In the genomic region with DNA sequence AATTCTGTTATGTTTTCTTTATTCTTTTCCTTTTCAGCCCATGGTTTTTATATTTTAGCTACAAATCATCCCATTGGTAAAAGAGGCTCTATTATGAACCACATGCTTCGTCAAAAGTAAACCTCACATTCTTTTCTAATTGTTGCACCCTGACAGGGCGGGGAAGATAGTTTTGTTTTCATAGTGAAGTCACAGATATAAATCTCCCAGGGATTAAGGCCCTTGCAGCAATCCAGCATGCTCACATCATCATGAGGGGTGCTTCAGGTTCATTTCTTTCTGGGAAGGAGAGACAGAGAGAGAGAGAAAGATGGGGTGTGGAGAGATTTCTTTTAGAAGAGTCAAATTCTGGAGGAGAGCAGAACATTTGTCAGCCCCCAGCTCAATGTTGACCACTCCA, we compare ENCODE assay signal across 13 cellular contexts.
DNase-seq lines count a peak whose midpoint lies in the region; TF ChIP-seq lines count a peak whose summit lies in the region.
"Had no signal": no experiment of that assay in that cellular context is flagged by ENCODE, and none has a peak within 500 bp of the region (broad histone marks: within the 10 kb centered on the region; RNA-seq: fewer than 3 reads in every experiment).

No MANE protein-coding gene starts in this region.

- no peaks in the 10 kb centered on the region for H3K79me2 ChIP-seq in osteoblast (ENCODE audit: insufficient read depth, low read length)

- H2AFZ ChIP-seq in osteoblast (ENCODE audit: low read length): no peak overlapping the region

- H3K36me3 ChIP-seq in Caco-2 (ENCODE audit: control insufficient read depth, insufficient read depth, low read length) (no peaks in the 10 kb centered on the region), osteoblast (ENCODE audit: insufficient read depth, low read length) (no peaks in the 10 kb centered on the region)

- H3K4me1 Mint-ChIP-seq in Caco-2 (ENCODE audit: low read depth, unreplicated experiment): peaks cover 59% of the 10 kb centered on the region

- H3K4me3 Mint-ChIP-seq in Caco-2 (ENCODE audit: unreplicated experiment): peak overlapping the region; percentile 30
- H3K4me3 Mint-ChIP-seq: activated naive CD8-positive, alpha-beta T cell treated with anti-CD3 and anti-CD28 coated beads, Interleukin-2, amount 50 U/mL, for 24 hours; CD4-positive, CD25-positive, alpha-beta regulatory T cell; natural killer cell treated with Interleukin-12 subunit alpha and Interleukin-12 subunit beta and Interleukin-15 and Interleukin-18, amount 100 ng/mL, for 72 hours; T-helper 2 cell treated with Interferon-gamma antibody and Interleukin-4, amounts not matched to agents 5 μg/mL and 100 μg/mL, for 36 hours had no signal

- DNase-seq in Caco-2: peak in 1 of 2 experiments; percentile 53
- peak; percentile 14 for DNase-seq in LoVo (ENCODE audit: low spot score)
- peak; percentile 74 for DNase-seq in epithelial cell of esophagus (ENCODE audit: low read depth)
- peak; percentile 69 for DNase-seq in osteoblast (ENCODE audit: insufficient read length, low spot score, missing footprints)
- no peak for DNase-seq in activated gamma-delta T cell (lab: John Stamatoyannopoulos, UW)
- DNase-seq in GM13976 (ENCODE audit: low spot score): no peak
- DNase-seq in cerebellar nuclear complex (lab: John Stamatoyannopoulos, UW): no peak
- DNase-seq in NCI-H748 (lab: John Stamatoyannopoulos, UW; ENCODE audit: unreplicated experiment): no peak
- DNase-seq: activated CD8-positive, alpha-beta memory T cell treated with anti-CD3 and anti-CD28 coated beads for 24 hours; activated naive CD8-positive, alpha-beta T cell treated with anti-CD3 and anti-CD28 coated beads, Interleukin-2, amount 50 U/mL, for 24 hours; CD4-positive, CD25-positive, alpha-beta regulatory T cell had no signal

- BruUV-seq in Caco-2 (replicated peaks; lab: Mats Ljungman, UMichigan): no TSS peak

- CTCF ChIA-PET in Caco-2 (lab: Charles Lee): interaction anchor here (1.1 kb wide), 1 partner anchor 58 kb away, joined by 3 read pairs; no protein-coding TSS in a partner anchor

- peaks cover 57% of the 10 kb centered on the region for H3K4me1 ChIP-seq in Caco-2
- H3K4me1 ChIP-seq in osteoblast (ENCODE audit: insufficient read depth, low read length): peaks cover 52% of the 10 kb centered on the region

- intact Hi-C loops in Caco-2 (cut with micrococcal nuclease; ENCODE audit: unreplicated experiment): loop anchor here (2.0 kb wide), 1 partner anchor 17 kb away; no protein-coding TSS in a partner anchor

- no peak for TF ChIP-seq CTCF in Caco-2 (IDR thresholded peaks at IDR 0.05; ENCODE audit: insufficient read depth in 1 of 2, low read depth in 1 of 2, low read length in 1 of 2, severe bottlenecking in 1 of 2, unreplicated experiment in 1 of 2)
- TF ChIP-seq CTCF in epithelial cell of esophagus (IDR thresholded peaks at IDR 0.05; ENCODE audit: insufficient read depth, low read depth, low read length, missing control alignments): no peak
- TF ChIP-seq CTCF in osteoblast (IDR thresholded peaks at IDR 0.05; ENCODE audit: extremely low read depth, low read depth, low read length): no peak
- TF ChIP-seq CTCF in GM13976 (IDR thresholded peaks at IDR 0.05; ENCODE audit: borderline replicate concordance, control extremely low read depth, extremely low read depth, insufficient read depth, missing control alignments): no peak

- in situ Hi-C loops in GM13976 (cut with MboI; ENCODE audit: low sequenced_read_pairs, unreplicated experiment): no loop called here

- H3K9me3 ChIP-seq in Caco-2 (no peaks in the 10 kb centered on the region), osteoblast (ENCODE audit: low read depth, low read length) (no peaks in the 10 kb centered on the region)

- H3K27ac ChIP-seq in osteoblast (ENCODE audit: low read depth, low read length): peak overlapping the region; percentile 94

- POLR2A ChIA-PET in Caco-2 (lab: Charles Lee): no interaction called here

- no peaks in the 10 kb centered on the region for H3K27me3 Mint-ChIP-seq in Caco-2 (ENCODE audit: insufficient read depth, unreplicated experiment)
- H3K27me3 Mint-ChIP-seq: activated naive CD8-positive, alpha-beta T cell treated with anti-CD3 and anti-CD28 coated beads, Interleukin-2, amount 50 U/mL, for 24 hours; CD4-positive, CD25-positive, alpha-beta regulatory T cell had no signal

- no peaks in the 10 kb centered on the region for H4K20me1 ChIP-seq in osteoblast (ENCODE audit: insufficient read depth, low read length)

- H3K36me3 Mint-ChIP-seq in Caco-2 (ENCODE audit: insufficient read depth, unreplicated experiment): peaks cover 6% of the 10 kb centered on the region
- H3K36me3 Mint-ChIP-seq: CD4-positive, CD25-positive, alpha-beta regulatory T cell; natural killer cell treated with Interleukin-12 subunit alpha and Interleukin-12 subunit beta and Interleukin-15 and Interleukin-18, amount 100 ng/mL, for 72 hours had no signal

- H3K27me3 ChIP-seq in Caco-2 (replicated peaks; ENCODE audit: control insufficient read depth, insufficient read depth, low read length): no peaks in the 10 kb centered on the region
- H3K27me3 ChIP-seq in osteoblast (ENCODE audit: insufficient read depth, low read length): no peaks in the 10 kb centered on the region

- peak overlapping the region; percentile 82 for H3K27ac Mint-ChIP-seq in Caco-2 (ENCODE audit: unreplicated experiment)
- H3K27ac Mint-ChIP-seq: activated naive CD8-positive, alpha-beta T cell treated with anti-CD3 and anti-CD28 coated beads, Interleukin-2, amount 50 U/mL, for 24 hours; CD4-positive, CD25-positive, alpha-beta regulatory T cell; natural killer cell treated with Interleukin-12 subunit alpha and Interleukin-12 subunit beta and Interleukin-15 and Interleukin-18, amount 100 ng/mL, for 72 hours; T-helper 2 cell treated with Interferon-gamma antibody and Interleukin-4, amounts not matched to agents 5 μg/mL and 100 μg/mL, for 36 hours had no signal

- H3K4me3 ChIP-seq in Caco-2 (ENCODE audit: low read depth, low read length): no peak overlapping the region
- H3K4me3 ChIP-seq in epithelial cell of esophagus (ENCODE audit: low read length): no peak overlapping the region
- no peak overlapping the region for H3K4me3 ChIP-seq in osteoblast (ENCODE audit: insufficient read depth, low read length)

- peaks cover 8% of the 10 kb centered on the region for H3K9me3 Mint-ChIP-seq in Caco-2 (ENCODE audit: unreplicated experiment)
- H3K9me3 Mint-ChIP-seq: activated naive CD8-positive, alpha-beta T cell treated with anti-CD3 and anti-CD28 coated beads, Interleukin-2, amount 50 U/mL, for 24 hours; T-helper 2 cell treated with Interferon-gamma antibody and Interleukin-4, amounts not matched to agents 5 μg/mL and 100 μg/mL, for 36 hours had no signal

- peak overlapping the region; percentile 23 for H3K4me2 ChIP-seq in osteoblast (ENCODE audit: insufficient read depth, low read length)

Comparison
In these comparisons a context has a peak if more than half of its experiments do, and no peak if none do; other contexts are left out.
1. DNase-seq: peak in LoVo (single experiment), epithelial cell of esophagus (single experiment) and osteoblast (single experiment); none in activated gamma-delta T cell (single experiment), GM13976 (single experiment), cerebellar nuclear complex (0 of 2) and NCI-H748 (single experiment).